ENCODE assay signal across 1 cellular context in genomic region chr10:120415709-120416330, GRCh38.
TF ChIP-seq lines count a peak whose summit lies in the region.

No MANE protein-coding gene starts in this region.

TF ChIP-seq in H1, 55 proteins besides CTCF, POLR2A, EP300 and RAD21 (continued from another document):
- TF ChIP-seq CHD7 (IDR thresholded peaks at IDR 0.05; ENCODE audit: insufficient replicate concordance, low read length) (no peak), JUND (IDR thresholded peaks at IDR 0.05; ENCODE audit: low read length) (no peak), NRF1 (IDR thresholded peaks at IDR 0.05; ENCODE audit: low read depth, low read length) (no peak), RNF2 (IDR thresholded peaks at IDR 0.05; ENCODE audit: borderline replicate concordance, low read depth, low read length, missing control alignments, poor library complexity, severe bottlenecking) (no peak), POLR2AphosphoS5 (IDR thresholded peaks at IDR 0.05; ENCODE audit: low read depth, low read length) (no peak), SIRT6 (IDR thresholded peaks at IDR 0.05; ENCODE audit: low read length) (no peak), RBBP5 (IDR thresholded peaks at IDR 0.05; ENCODE audit: borderline replicate concordance, low read depth, low read length) (no peak)
TF ChIP-seq in H1: peak in this region for 0.
